In genomic region chr1:152479792-152480595, GRCh38 we compare ENCODE assay signal across 8 cellular contexts. TPM values are rescaled to one million over a fixed set of nuclear protein-coding genes. Genes with fewer than 3 reads are reported as not detected.
DNase-seq lines count a peak whose midpoint lies in the region; ATAC-seq, FAIRE-seq and TF ChIP-seq lines count a peak whose summit lies in the region.

No MANE protein-coding gene starts in this region.

- ATAC-seq in Panc1 (peak; percentile 92), HG02981 (IDR thresholded peaks at IDR 0.05; ENCODE audit: unreplicated experiment) (no peak)
- peak; percentile 95 for ATAC-seq in activated T-helper 17 cell treated with anti-CD3 and anti-CD28 coated beads, Interleukin-2, amount 50 U/mL, for 72 hours (replicated peaks)
- peak; percentile 81 for ATAC-seq in stimulated activated effector memory CD8-positive, alpha-beta T cell treated with anti-CD3 and anti-CD28 coated beads, Interleukin-12 subunit alpha, Interleukin-12 subunit beta, amount 100 ng/mL, for 72 hours

- in situ Hi-C loops in GM13976 (cut with MboI; ENCODE audit: low sequenced_read_pairs, unreplicated experiment) (no loop called here), Panc1 (cut with HindIII; ENCODE audit: low pct_unique_long_range_greater_than_20kb, low sequenced_read_pairs) (no loop called here)

- no peak overlapping the region for H2AFZ ChIP-seq in keratinocyte (ENCODE audit: control insufficient read depth, low read length)

- H3K9me3 ChIP-seq in Panc1 (ENCODE audit: control insufficient read depth, insufficient read depth, low read depth, low read length) (no peaks in the 10 kb centered on the region), keratinocyte (ENCODE audit: control insufficient read depth, low read depth, low read length) (peaks cover 9% of the 10 kb centered on the region)

- H3K4me1 ChIP-seq in Panc1 (ENCODE audit: control insufficient read depth, insufficient read depth, low read length) (no peaks in the 10 kb centered on the region), keratinocyte (ENCODE audit: control insufficient read depth, extremely low read depth, insufficient read depth, low read length) (no peaks in the 10 kb centered on the region)

- no peak overlapping the region for H3K4me2 ChIP-seq in keratinocyte (ENCODE audit: control insufficient read depth, extremely low read depth, insufficient read depth, low read depth, low read length)

- no peaks in the 10 kb centered on the region for H4K20me1 ChIP-seq in keratinocyte (ENCODE audit: control insufficient read depth, extremely low read depth, insufficient read depth, low read length)

- POLR2A ChIA-PET in Panc1 (lab: Charles Lee): no interaction called here

- H3K79me2 ChIP-seq in keratinocyte (ENCODE audit: control insufficient read depth, insufficient read depth, low read length): no peaks in the 10 kb centered on the region

- H3K27ac Mint-ChIP-seq in activated T-helper 17 cell treated with anti-CD3 and anti-CD28 coated beads, Interleukin-2, amount 50 U/mL, for 72 hours: peak overlapping the region; percentile 34
- no peak overlapping the region for H3K27ac Mint-ChIP-seq in stimulated activated effector memory CD8-positive, alpha-beta T cell treated with anti-CD3 and anti-CD28 coated beads, Interleukin-12 subunit alpha, Interleukin-12 subunit beta, amount 100 ng/mL, for 72 hours

- CTCF ChIA-PET in Panc1 (lab: Charles Lee): interaction anchor here (0.7 kb wide), 1 partner anchor 61 kb away, joined by 3 read pairs; no protein-coding TSS in a partner anchor

- no peaks in the 10 kb centered on the region for H3K9me1 ChIP-seq in keratinocyte (ENCODE audit: control insufficient read depth, extremely low read depth, insufficient read depth, low read length)

- FAIRE-seq in keratinocyte (lab: Jason Lieb, UNC): no peak

- dilution Hi-C loops in keratinocyte (cut with MboI; ENCODE audit: extremely low pct_ligation_motif_present, low sequenced_read_pairs): no loop called here

- intact Hi-C loops in Panc1 (cut with micrococcal nuclease; ENCODE audit: unreplicated experiment): no loop called here

- H3K36me3 Mint-ChIP-seq in activated T-helper 17 cell treated with anti-CD3 and anti-CD28 coated beads, Interleukin-2, amount 50 U/mL, for 72 hours (ENCODE audit: low read depth): no peaks in the 10 kb centered on the region
- peaks cover 5% of the 10 kb centered on the region for H3K36me3 Mint-ChIP-seq in stimulated activated effector memory CD8-positive, alpha-beta T cell treated with anti-CD3 and anti-CD28 coated beads, Interleukin-12 subunit alpha, Interleukin-12 subunit beta, amount 100 ng/mL, for 72 hours

- no peak overlapping the region for H3K9ac ChIP-seq in keratinocyte (ENCODE audit: control insufficient read depth, extremely low read depth, insufficient read depth, low read length)

- DNase-seq in A172 (ENCODE audit: low spot score) (peak; percentile 81), GM13976 (ENCODE audit: low spot score) (peak; percentile 49), Panc1 (ENCODE audit: low read depth, low spot score) (no peak), keratinocyte (ENCODE audit: low read depth, low spot score) (no peak), cerebellar nuclear complex (lab: John Stamatoyannopoulos, UW) (no peak)
- DNase-seq in stimulated activated effector memory CD8-positive, alpha-beta T cell treated with anti-CD3 and anti-CD28 coated beads, Interleukin-12 subunit alpha, Interleukin-12 subunit beta, amount 100 ng/mL, for 72 hours (ENCODE audit: low spot score in 2 of 2): peak; percentile 59 to 81

- H3K4me1 Mint-ChIP-seq in activated T-helper 17 cell treated with anti-CD3 and anti-CD28 coated beads, Interleukin-2, amount 50 U/mL, for 72 hours: peaks cover 6% of the 10 kb centered on the region
- peaks cover 18% of the 10 kb centered on the region for H3K4me1 Mint-ChIP-seq in stimulated activated effector memory CD8-positive, alpha-beta T cell treated with anti-CD3 and anti-CD28 coated beads, Interleukin-12 subunit alpha, Interleukin-12 subunit beta, amount 100 ng/mL, for 72 hours

- peak; percentile 39 for TF ChIP-seq CTCF in GM13976 (IDR thresholded peaks at IDR 0.05; ENCODE audit: borderline replicate concordance, control extremely low read depth, extremely low read depth, insufficient read depth, missing control alignments)
- peak; percentile 77 for TF ChIP-seq CTCF in Panc1 (IDR thresholded peaks at IDR 0.05)
- TF ChIP-seq CTCF in keratinocyte (optimal IDR thresholded peaks at IDR 0.05 in 1 of 3, IDR thresholded peaks at IDR 0.05 in 1 of 3, conservative IDR thresholded peaks at IDR 0.05 in 1 of 3; ENCODE audit: extremely low read depth in 1 of 3, insufficient read depth in 2 of 3, low read length in 3 of 3): peak; percentile 55 to 72 (median 62)

- H3K4me3 Mint-ChIP-seq in activated T-helper 17 cell treated with anti-CD3 and anti-CD28 coated beads, Interleukin-2, amount 50 U/mL, for 72 hours: peak overlapping the region; percentile 9
- peak overlapping the region; percentile 4 for H3K4me3 Mint-ChIP-seq in stimulated activated effector memory CD8-positive, alpha-beta T cell treated with anti-CD3 and anti-CD28 coated beads, Interleukin-12 subunit alpha, Interleukin-12 subunit beta, amount 100 ng/mL, for 72 hours

- peaks cover 22% of the 10 kb centered on the region for H3K9me3 Mint-ChIP-seq in activated T-helper 17 cell treated with anti-CD3 and anti-CD28 coated beads, Interleukin-2, amount 50 U/mL, for 72 hours
- H3K9me3 Mint-ChIP-seq in stimulated activated effector memory CD8-positive, alpha-beta T cell treated with anti-CD3 and anti-CD28 coated beads, Interleukin-12 subunit alpha, Interleukin-12 subunit beta, amount 100 ng/mL, for 72 hours: peaks cover 23% of the 10 kb centered on the region

- H3K27me3 ChIP-seq in Panc1 (ENCODE audit: control insufficient read depth, insufficient read depth, low read length) (0 out of 2 replicates have a peak, but pooled peaks cover 3% of the 10 kb centered on the region), keratinocyte (ENCODE audit: control insufficient read depth, extremely low read depth, insufficient read depth, low read length) (no peaks in the 10 kb centered on the region)

- no peak overlapping the region for H3K4me3 ChIP-seq in Panc1 (ENCODE audit: low read depth in 2 of 2, low read length in 2 of 2)
- no peak overlapping the region for H3K4me3 ChIP-seq in keratinocyte (ENCODE audit: control insufficient read depth in 2 of 3, extremely low read depth in 1 of 3, insufficient read depth in 2 of 3, low read depth in 1 of 3, low read length in 3 of 3)

- BruUV-seq in Panc1 (replicated peaks; lab: Mats Ljungman, UMichigan): no TSS peak

- no peak overlapping the region for H3K27ac ChIP-seq in Panc1 (ENCODE audit: low read length)
- H3K27ac ChIP-seq in keratinocyte (ENCODE audit: control insufficient read depth, insufficient read depth, low read length): no peak overlapping the region

- H3K36me3 ChIP-seq in Panc1 (ENCODE audit: control insufficient read depth, insufficient read depth, low read length) (no peaks in the 10 kb centered on the region), keratinocyte (ENCODE audit: control insufficient read depth in 2 of 2, extremely low read depth in 1 of 2, insufficient read depth in 2 of 2, low read length in 2 of 2) (no peaks in the 10 kb centered on the region)

- no peaks in the 10 kb centered on the region for H3K27me3 Mint-ChIP-seq in activated T-helper 17 cell treated with anti-CD3 and anti-CD28 coated beads, Interleukin-2, amount 50 U/mL, for 72 hours

RNA-seq across cellular contexts. Expression of gene LCE5A, which starts 30.6 kb away (rescaled TPM):
- total RNA-seq in A172 (2014; rRNA removed; shearing (Covaris generic)): not detected in 2 replicates
- not detected for total RNA-seq in Panc1 (2021; ENCODE audit: unreplicated experiment)
- polyA plus RNA-seq in Panc1 (2012; ENCODE audit: insufficient read length): not detected
- not detected for total RNA-seq in activated T-helper 17 cell treated with anti-CD3 and anti-CD28 coated beads, Interleukin-2, amount 50 U/mL, for 72 hours
- not detected in 3 replicates for polyA plus RNA-seq in keratinocyte
- polyA plus RNA-seq in keratinocyte (2011; ENCODE audit: low read depth): not detected
- not detected in 2 replicates for polyA plus RNA-seq in keratinocyte (2011; cell fraction: cytosol; rRNA removed)
- not detected in 2 replicates for polyA plus RNA-seq in keratinocyte (2011; cell fraction: nucleus; rRNA removed)
- polyA plus RNA-seq in keratinocyte (2012; ENCODE audit: low replicate concordance): 1.0 TPM in 1 of 2 replicates, not detected in the other
- not detected in 3 replicates for polyA minus RNA-seq in keratinocyte
- polyA minus RNA-seq in keratinocyte (2011; cell fraction: cytosol; rRNA and poly(A)+ RNA removed): not detected
- polyA minus RNA-seq in keratinocyte (2011; cell fraction: nucleus; rRNA and poly(A)+ RNA removed): not detected in 2 replicates

RNA-seq across cellular contexts. Expression of gene CRCT1, which starts 34.3 kb away (rescaled TPM):
- not detected in 2 replicates for total RNA-seq in A172 (2014; rRNA removed; shearing (Covaris generic))
- total RNA-seq in Panc1 (2021; ENCODE audit: unreplicated experiment): not detected
- polyA plus RNA-seq in Panc1 (2012; ENCODE audit: insufficient read length): not detected
- not detected for total RNA-seq in activated T-helper 17 cell treated with anti-CD3 and anti-CD28 coated beads, Interleukin-2, amount 50 U/mL, for 72 hours
- polyA plus RNA-seq in keratinocyte: 6.4 to 11.4 TPM (median 9.0 TPM) in 3 replicates
- polyA plus RNA-seq in keratinocyte (2011; ENCODE audit: low read depth): 218 TPM
- 8.1 and 10.9 TPM in 2 replicates for polyA plus RNA-seq in keratinocyte (2011; cell fraction: cytosol; rRNA removed)
- 7.9 and 11.6 TPM in 2 replicates for polyA plus RNA-seq in keratinocyte (2011; cell fraction: nucleus; rRNA removed)
- polyA plus RNA-seq in keratinocyte (2012; ENCODE audit: low replicate concordance): 23.0 and 2,288 TPM in 2 replicates
- 0.89 to 2.3 TPM (median 1.4 TPM) in 3 replicates for polyA minus RNA-seq in keratinocyte
- 16.9 TPM for polyA minus RNA-seq in keratinocyte (2011; cell fraction: cytosol; rRNA and poly(A)+ RNA removed)
- 2.3 and 10.0 TPM in 2 replicates for polyA minus RNA-seq in keratinocyte (2011; cell fraction: nucleus; rRNA and poly(A)+ RNA removed)

Comparison
In these comparisons a context has a peak if more than half of its experiments do, and no peak if none do; other contexts are left out.
1. DNase-seq: peak in A172 (single experiment), GM13976 (single experiment) and stimulated activated effector memory CD8-positive, alpha-beta T cell treated with anti-CD3 and anti-CD28 coated beads, Interleukin-12 subunit alpha, Interleukin-12 subunit beta, amount 100 ng/mL, for 72 hours (2 of 2); none in Panc1 (single experiment), keratinocyte (single experiment) and cerebellar nuclear complex (0 of 2).
2. Peak in every context shown above with its lines, with median percentiles within 50 percentile points of each other: CTCF ChIP-seq.